ENCODE assay signal across 12 cellular contexts in the genomic region with DNA sequence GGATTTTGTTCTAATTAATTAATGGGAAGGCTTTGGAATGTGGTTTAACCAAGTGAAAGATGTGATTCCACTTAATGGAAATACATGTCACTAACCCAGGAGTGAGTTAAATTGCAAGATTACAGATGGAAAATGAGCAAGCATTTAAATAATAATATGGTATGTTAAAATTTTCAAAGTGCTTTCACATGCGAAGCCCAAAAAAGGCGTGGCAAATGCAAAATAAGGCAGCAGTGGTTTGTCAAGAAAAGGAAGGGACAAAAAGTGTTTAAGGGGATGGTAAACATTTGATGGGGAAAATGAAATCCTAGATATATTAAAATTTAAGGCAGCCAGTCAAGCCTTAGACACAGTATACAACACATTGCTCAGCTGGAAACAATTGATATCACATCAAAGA. TPM values are rescaled to one million over a fixed set of nuclear protein-coding genes. Genes with fewer than 3 reads are reported as not detected.
DNase-seq lines count a peak whose midpoint lies in the region; ATAC-seq and TF ChIP-seq lines count a peak whose summit lies in the region.
"Had no signal": no experiment of that assay in that cellular context is flagged by ENCODE, and none has a peak within 500 bp of the region (broad histone marks: within the 10 kb centered on the region; RNA-seq: fewer than 3 reads in every experiment).

No MANE protein-coding gene starts in this region.

- no peaks in the 10 kb centered on the region for H3K27me3 Mint-ChIP-seq in T-helper 2 cell treated with Interferon-gamma antibody and Interleukin-4, amounts not matched to agents 5 μg/mL and 100 μg/mL, for 36 hours (ENCODE audit: low read depth)

- H3K27ac Mint-ChIP-seq in T-helper 2 cell treated with Interferon-gamma antibody and Interleukin-4, amounts not matched to agents 5 μg/mL and 100 μg/mL, for 36 hours = peak overlapping the region; percentile 37

- BruUV-seq in mammary epithelial cell (replicated peaks; lab: Mats Ljungman, UMichigan) = no TSS peak

- H3K4me3 ChIP-seq in MM.1S (ENCODE audit: low read length) (no peak overlapping the region), mammary epithelial cell (replicated peaks in 1 of 3; ENCODE audit: insufficient read depth in 1 of 3, low read depth in 2 of 3, low read length in 3 of 3) (peak overlapping the region in 2 of 3 experiments; percentile 23 to 49), osteoblast (ENCODE audit: insufficient read depth, low read length) (peak overlapping the region; percentile 44)

- in situ Hi-C loops in mammary epithelial cell (cut with MboI; ENCODE audit: low sequenced_read_pairs in 2 of 2) = no loop called here

- H3K9me3 Mint-ChIP-seq in T-helper 2 cell treated with Interferon-gamma antibody and Interleukin-4, amounts not matched to agents 5 μg/mL and 100 μg/mL, for 36 hours = no peaks in the 10 kb centered on the region

- 96% methylated on average over 2 of the region's 2 CpGs for WGBS in mammary epithelial cell (ENCODE audit: low coverage, missing lambda C conversion rate)

- H3K27ac ChIP-seq in MM.1S (ENCODE audit: low read length) (no peak overlapping the region), mammary epithelial cell (ENCODE audit: insufficient read depth, low read depth, low read length) (no peak overlapping the region), osteoblast (ENCODE audit: low read depth, low read length) (peak overlapping the region; percentile 35)

- no peak overlapping the region for H3K9ac ChIP-seq in MM.1S (ENCODE audit: low read length)
- H3K9ac ChIP-seq in mammary epithelial cell (ENCODE audit: insufficient read depth, low read length) = peak overlapping the region; percentile 49

- H2AFZ ChIP-seq in MM.1S (ENCODE audit: low read length) (no peak overlapping the region), mammary epithelial cell (ENCODE audit: low read depth, low read length) (peak overlapping the region; percentile 40), osteoblast (ENCODE audit: low read length) (peak overlapping the region; percentile 90)

- H3K36me3 Mint-ChIP-seq in T-helper 2 cell treated with Interferon-gamma antibody and Interleukin-4, amounts not matched to agents 5 μg/mL and 100 μg/mL, for 36 hours (ENCODE audit: low read depth) = peaks cover 43% of the 10 kb centered on the region

- H3K4me2 ChIP-seq in MM.1S (ENCODE audit: low read depth, low read length) (peak overlapping the region; percentile 95; the same call in 1 of the 2 replicates), mammary epithelial cell (ENCODE audit: insufficient read depth, low read depth, low read length) (peak overlapping the region; percentile 91), osteoblast (ENCODE audit: insufficient read depth, low read length) (peak overlapping the region; percentile 79)

- TF ChIP-seq CTCF in MM.1S (IDR thresholded peaks at IDR 0.05; ENCODE audit: low read length) (no peak), mammary epithelial cell (conservative IDR thresholded peaks at IDR 0.05 in 1 of 2, IDR thresholded peaks at IDR 0.05 in 1 of 2; ENCODE audit: extremely low read depth in 1 of 2, insufficient read depth in 1 of 2, low read depth in 1 of 2, low read length in 2 of 2) (no peak), osteoblast (IDR thresholded peaks at IDR 0.05; ENCODE audit: extremely low read depth, low read depth, low read length) (no peak)

- ATAC-seq in GM21423 (IDR thresholded peaks at IDR 0.05; ENCODE audit: unreplicated experiment) = no peak
- ATAC-seq: left ventricle myocardium superior, sciatic nerve had no signal

- dilution Hi-C loops in mammary epithelial cell (cut with HindIII; ENCODE audit: low sequenced_read_pairs) = loop anchor here (5.0 kb wide), 1 partner anchor 54 kb away; no protein-coding TSS in a partner anchor

- H3K4me1 Mint-ChIP-seq in T-helper 2 cell treated with Interferon-gamma antibody and Interleukin-4, amounts not matched to agents 5 μg/mL and 100 μg/mL, for 36 hours (ENCODE audit: low read depth) = peaks cover 30% of the 10 kb centered on the region

- H3K79me2 ChIP-seq in MM.1S (ENCODE audit: low read length) = peaks cover 76% of the 10 kb centered on the region
- H3K79me2 ChIP-seq in mammary epithelial cell (ENCODE audit: insufficient read depth, low read length) = peaks cover 78% of the 10 kb centered on the region
- H3K79me2 ChIP-seq in osteoblast (ENCODE audit: insufficient read depth, low read length) = peaks cover 67% of the 10 kb centered on the region

- H3K4me1 ChIP-seq in MM.1S (ENCODE audit: low read length) (peaks cover 12% of the 10 kb centered on the region), mammary epithelial cell (ENCODE audit: insufficient read depth, low read length) (peaks cover 17% of the 10 kb centered on the region), osteoblast (ENCODE audit: insufficient read depth, low read length) (peaks cover 28% of the 10 kb centered on the region)

- H3K9me3 ChIP-seq in MM.1S (replicated peaks; ENCODE audit: insufficient read depth, low read length) (no peaks in the 10 kb centered on the region), mammary epithelial cell (replicated peaks; ENCODE audit: insufficient read depth, low read length) (no peaks in the 10 kb centered on the region), osteoblast (ENCODE audit: low read depth, low read length) (no peaks in the 10 kb centered on the region)

- H3K36me3 ChIP-seq in MM.1S (replicated peaks; ENCODE audit: insufficient read depth, low read length) (peaks cover 7% of the 10 kb centered on the region; the same call in 1 of the 2 replicates), mammary epithelial cell (ENCODE audit: insufficient read depth, low read length) (peaks cover 7% of the 10 kb centered on the region), osteoblast (ENCODE audit: insufficient read depth, low read length) (no peaks in the 10 kb centered on the region)

- no peaks in the 10 kb centered on the region for H3K27me3 ChIP-seq in MM.1S (replicated peaks; ENCODE audit: insufficient read depth, low read length)
- no peaks in the 10 kb centered on the region for H3K27me3 ChIP-seq in mammary epithelial cell (ENCODE audit: insufficient read depth, low read length)
- no peaks in the 10 kb centered on the region for H3K27me3 ChIP-seq in osteoblast (ENCODE audit: insufficient read depth, low read length)

- no peaks in the 10 kb centered on the region for H3K9me2 ChIP-seq in MM.1S (replicated peaks; ENCODE audit: insufficient read depth, low read length)

- intact Hi-C loops in mammary epithelial cell (cut with micrococcal nuclease) = no loop called here

- H4K20me1 ChIP-seq in MM.1S (ENCODE audit: insufficient read depth, low read length) = no peaks in the 10 kb centered on the region
- H4K20me1 ChIP-seq in mammary epithelial cell (ENCODE audit: insufficient read depth, low read length) = no peaks in the 10 kb centered on the region
- H4K20me1 ChIP-seq in osteoblast (ENCODE audit: insufficient read depth, low read length) = no peaks in the 10 kb centered on the region

- H3F3A ChIP-seq in MM.1S (ENCODE audit: insufficient read depth, low read length) = no peaks in the 10 kb centered on the region; the same call in 1 of the 2 replicates

- CTCF ChIA-PET in mammary epithelial cell (lab: Charles Lee; ENCODE audit: low non-redundant PET) = no interaction called here

- H3K4me3 Mint-ChIP-seq in T-helper 2 cell treated with Interferon-gamma antibody and Interleukin-4, amounts not matched to agents 5 μg/mL and 100 μg/mL, for 36 hours = peak overlapping the region; percentile 83

- no peak for DNase-seq in T-helper 2 cell treated with Interferon-gamma antibody and Interleukin-4, amounts not matched to agents 5 μg/mL and 100 μg/mL, for 36 hours (ENCODE audit: low spot score)
- no peak for DNase-seq in T-helper 2 cell
- no peak for DNase-seq in MM.1S
- no peak for DNase-seq in mammary epithelial cell
- DNase-seq in osteoblast (ENCODE audit: insufficient read length, low spot score, missing footprints) = no peak
- DNase-seq in kidney tubule cell (ENCODE audit: low spot score) = no peak
- no peak for DNase-seq in mesenteric fat pad (ENCODE audit: low spot score)
- DNase-seq: aorta, left ventricle myocardium superior, NCI-H1930 had no signal

RNA-seq across cellular contexts. Expression of gene TICRR, which starts 2.9 kb away (rescaled TPM):
- 10 to 100 TPM in 1 of 2 donors, under 1 TPM in 1; 0.67 to 13.7 TPM for total RNA-seq in mammary epithelial cell
- polyA plus RNA-seq in mammary epithelial cell = 8.3 TPM
- 34.1 TPM for polyA minus RNA-seq in mammary epithelial cell
- 0.72 and 0.88 TPM in 2 replicates for total RNA-seq in osteoblast
- not detected for total RNA-seq in mesenteric fat pad
